8 cellular contexts compared by ENCODE assay signal in the genomic region with DNA sequence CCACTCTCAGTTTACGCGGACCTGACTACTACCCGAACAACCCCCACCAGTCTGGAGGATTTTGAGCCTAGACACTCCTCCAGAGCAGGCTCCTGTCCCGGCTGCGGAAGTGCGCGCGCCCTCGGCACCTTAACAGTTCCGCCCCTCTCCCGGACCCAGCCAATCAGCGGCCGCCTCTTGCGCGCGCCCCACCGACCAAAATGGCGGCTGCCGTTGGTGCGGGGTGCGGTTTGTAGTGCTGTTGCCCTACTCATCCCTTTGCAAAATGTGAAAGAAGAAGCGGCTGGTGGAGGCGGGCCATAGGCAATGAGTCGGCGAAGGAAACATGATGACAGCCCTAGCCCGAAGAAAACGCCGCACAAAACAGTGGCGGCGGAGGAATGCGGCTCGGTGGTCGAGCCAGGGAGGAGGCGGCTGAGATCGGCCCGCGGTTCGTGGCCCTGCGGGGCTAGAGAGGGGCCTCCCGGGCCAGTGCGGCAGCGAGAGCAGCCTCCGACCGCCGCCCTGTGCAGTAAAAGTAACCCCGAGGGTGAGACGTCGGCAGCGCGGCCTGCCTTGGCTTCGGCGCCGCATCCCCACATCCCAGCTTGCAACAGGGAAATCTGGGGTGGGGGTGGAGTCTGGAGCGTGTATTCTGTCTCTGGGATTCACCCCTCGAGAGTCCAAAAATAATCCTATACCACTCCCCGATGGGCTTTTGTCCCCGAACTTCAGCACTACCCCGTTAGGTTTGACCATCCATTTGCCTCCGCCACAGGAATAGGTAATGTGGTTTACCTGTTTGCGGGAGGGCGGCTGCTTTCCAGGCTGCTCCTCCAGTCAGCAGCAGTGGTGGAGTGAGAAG. TPM values are rescaled to one million over a fixed set of nuclear protein-coding genes. Genes with fewer than 3 reads are reported as not detected.
DNase-seq lines count a peak whose midpoint lies in the region; ATAC-seq, FAIRE-seq and TF ChIP-seq lines count a peak whose summit lies in the region.

A gene (plus strand): TSS at position 191 of the 844 bp plus-strand sequence. CDS start 116 bp downstream, at position 307.

- H3K4me3 ChIP-seq in upper lobe of right lung, result peak within 1 kb of the TSS; percentile 90

- peak within 1 kb of the TSS; percentile 98 for H3K4me3 Mint-ChIP-seq in T-helper 1 cell treated with Interleukin-12 subunit alpha and Interleukin-12 subunit beta and Interleukin-4 antibody, amounts not matched to agents 30 μg/mL and 1 μg/mL, for 36 hours

- H3K9me3 Mint-ChIP-seq in T-helper 1 cell treated with Interleukin-12 subunit alpha and Interleukin-12 subunit beta and Interleukin-4 antibody, amounts not matched to agents 30 μg/mL and 1 μg/mL, for 36 hours, result no peaks in the 10 kb centered on the region

- TF ChIP-seq POLR2A in GM12891 (IDR thresholded peaks at IDR 0.05; ENCODE audit: low read depth, low read length), result peak; percentile 75

- H3K27ac ChIP-seq in upper lobe of right lung, result peak within 1 kb of the TSS; percentile 95

- no peaks in the 10 kb centered on the region for H3K36me3 ChIP-seq in upper lobe of right lung

- no peak for TF ChIP-seq CTCF in upper lobe of right lung (IDR thresholded peaks at IDR 0.05)

- peaks cover 32% of the 10 kb centered on the region for H3K4me1 ChIP-seq in upper lobe of right lung

- DNase-seq in GM12891 (ENCODE audit: insufficient read length, low spot score) (peak; percentile 82), NCI-H146 treated with DMSO at 0.1 percent for 48 hours (lab: John Stamatoyannopoulos, UW; ENCODE audit: unreplicated experiment) (peak; percentile 81), amygdala (lab: John Stamatoyannopoulos, UW) (peak; percentile 3 to 93 (median 82)), left cardiac atrium (peak; percentile 95), posterior vena cava (ENCODE audit: low spot score) (peak; percentile 98), upper lobe of right lung (peak; percentile 97)

- no peaks in the 10 kb centered on the region for H3K27me3 Mint-ChIP-seq in T-helper 1 cell treated with Interleukin-12 subunit alpha and Interleukin-12 subunit beta and Interleukin-4 antibody, amounts not matched to agents 30 μg/mL and 1 μg/mL, for 36 hours (ENCODE audit: low read depth)

- H3K27me3 ChIP-seq in upper lobe of right lung, result no peaks in the 10 kb centered on the region

- H3K4me1 Mint-ChIP-seq in T-helper 1 cell treated with Interleukin-12 subunit alpha and Interleukin-12 subunit beta and Interleukin-4 antibody, amounts not matched to agents 30 μg/mL and 1 μg/mL, for 36 hours (ENCODE audit: low read depth), result peaks cover 11% of the 10 kb centered on the region

- peak; percentile 79 for FAIRE-seq in GM12891 (lab: Jason Lieb, UNC)

- intact Hi-C loops in left cardiac atrium (cut with DNase I) (no loop called here), posterior vena cava (cut with DNase I) (loop anchor here in 1 of 2 donors (10.0 kb wide), 1 partner anchor 963 kb away; a partner anchor contains a TSS), upper lobe of right lung (cut with DNase I) (no loop called here)

- H3K27ac Mint-ChIP-seq in T-helper 1 cell treated with Interleukin-12 subunit alpha and Interleukin-12 subunit beta and Interleukin-4 antibody, amounts not matched to agents 30 μg/mL and 1 μg/mL, for 36 hours, result peak within 1 kb of the TSS; percentile 99

- H3K9me3 ChIP-seq in upper lobe of right lung, result no peaks in the 10 kb centered on the region

- peaks cover 9% of the 10 kb centered on the region for H3K36me3 Mint-ChIP-seq in T-helper 1 cell treated with Interleukin-12 subunit alpha and Interleukin-12 subunit beta and Interleukin-4 antibody, amounts not matched to agents 30 μg/mL and 1 μg/mL, for 36 hours (ENCODE audit: low read depth)

- ATAC-seq in HG02840 (IDR thresholded peaks at IDR 0.05; ENCODE audit: low FRiP score, unreplicated experiment) (peak; percentile 100), left cardiac atrium (peak; percentile 100), upper lobe of right lung (peak; percentile 100)

TF ChIP-seq in GM12891, 5 proteins besides CTCF, POLR2A, EP300 and RAD21:
- TF ChIP-seq POLR2AphosphoS5 (IDR thresholded peaks at IDR 0.05; ENCODE audit: low read depth, low read length) (0 out of 2 replicates have a peak, but pooled peaks have one; percentile 63), PAX5 (IDR thresholded peaks at IDR 0.05; ENCODE audit: insufficient read depth, low read length, severe bottlenecking) (no peak), SPI1 (IDR thresholded peaks at IDR 0.05; ENCODE audit: low read depth, low read length) (peak; percentile 83), POU2F2 (IDR thresholded peaks at IDR 0.05; ENCODE audit: low read depth, low read length) (no peak), TAF1 (IDR thresholded peaks at IDR 0.05; ENCODE audit: low read depth, low read length) (peak; percentile 93)

RNA-seq across cellular contexts. Expression of the gene that starts here (rescaled TPM):
- 7.1 TPM for polyA plus RNA-seq in GM12891 (2012; ENCODE audit: low read depth, missing spikeins)
- total RNA-seq in left cardiac atrium (1 to 10 TPM; 4.6 to 5.0 TPM), posterior vena cava (10 to 100 TPM; 12.5 to 12.6 TPM), upper lobe of right lung (13.7 TPM)

Comparison
In these comparisons a context has a peak if more than half of its experiments do, and no peak if none do; other contexts are left out.
1. Peak in every context shown above with its lines: DNase-seq, ATAC-seq, H3K4me3 ChIP-seq and H3K27ac ChIP-seq.